In genomic region chr1:151981178-151981525, GRCh38 we compare ENCODE assay signal across 1 cellular context.
TF ChIP-seq lines count a peak whose summit lies in the region.

No MANE protein-coding gene starts in this region.

TF ChIP-seq in endothelial cell of umbilical vein, 7 proteins besides CTCF, POLR2A, EP300 and RAD21:
- TF ChIP-seq JUN (IDR thresholded peaks at IDR 0.05; ENCODE audit: borderline replicate concordance, insufficient read depth, insufficient read length, low read depth) (no peak), EZH2 (IDR thresholded peaks at IDR 0.05; ENCODE audit: borderline replicate concordance, low read depth, low read length, severe bottlenecking) (no peak), FOS (IDR thresholded peaks at IDR 0.05; ENCODE audit: borderline replicate concordance, insufficient read depth, low read length) (no peak), POLR2AphosphoS5 (IDR thresholded peaks at IDR 0.05; ENCODE audit: insufficient read depth, low read depth, low read length) (no peak), GATA2 (IDR thresholded peaks at IDR 0.05; ENCODE audit: insufficient read depth, insufficient read length, low read depth, low read length) (no peak), MYC (IDR thresholded peaks at IDR 0.05; ENCODE audit: low read depth, low read length) (no peak)
- TF ChIP-seq, protein P1, sequence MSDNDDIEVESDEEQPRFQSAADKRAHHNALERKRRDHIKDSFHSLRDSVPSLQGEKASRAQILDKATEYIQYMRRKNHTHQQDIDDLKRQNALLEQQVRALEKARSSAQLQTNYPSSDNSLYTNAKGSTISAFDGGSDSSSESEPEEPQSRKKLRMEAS (IDR thresholded peaks at IDR 0.05; ENCODE audit: insufficient read depth, insufficient read length): no peak
